In the genomic region with DNA sequence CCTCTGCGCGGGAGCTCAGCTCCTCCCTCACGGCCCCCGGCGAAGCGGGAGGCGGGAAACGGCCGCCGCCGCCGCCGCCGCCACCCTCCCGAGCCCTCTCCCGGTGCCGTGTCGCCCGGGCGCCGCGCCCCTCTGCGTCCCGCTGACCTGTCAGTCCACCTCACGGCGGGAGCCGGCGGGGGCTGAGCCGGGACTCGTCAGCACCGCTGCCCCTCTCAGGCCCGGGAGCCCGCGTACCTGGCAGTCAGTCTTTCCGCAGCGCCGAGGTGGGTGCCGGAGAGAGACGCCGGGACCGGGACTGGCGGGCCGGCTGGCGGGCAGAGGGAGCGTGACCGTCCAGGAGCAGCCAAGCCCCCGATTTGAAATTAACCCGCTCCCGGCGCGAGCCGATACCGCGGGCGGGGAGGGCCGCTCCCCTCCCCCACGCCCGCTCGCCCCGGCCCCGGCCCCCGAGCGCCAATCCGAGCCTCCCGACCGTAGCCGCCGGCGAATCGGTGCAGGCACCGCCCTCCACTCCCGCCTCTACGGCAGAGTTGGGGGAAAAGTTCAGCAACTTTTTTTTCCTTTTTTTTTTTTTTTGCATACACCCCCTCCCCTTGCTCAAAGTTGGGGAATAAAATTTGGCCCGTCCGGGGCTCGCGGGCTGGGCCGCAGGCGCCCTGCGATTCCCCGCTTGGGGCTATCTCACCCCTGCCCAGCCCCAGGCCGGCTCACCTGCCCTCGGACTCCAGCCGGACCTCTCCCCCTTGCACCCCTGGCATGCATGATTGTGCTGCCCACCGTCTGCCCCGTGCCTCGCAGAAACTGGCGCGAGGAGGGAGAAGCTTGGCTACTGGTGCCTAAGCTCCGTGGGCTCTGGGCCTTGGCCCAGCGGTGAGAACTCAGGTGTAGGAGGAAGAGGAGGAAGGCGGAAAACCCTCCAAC, we compare ENCODE assay signal across 8 cellular contexts. TPM values are rescaled to one million over a fixed set of nuclear protein-coding genes. Genes with fewer than 3 reads are reported as not detected.
DNase-seq lines count a peak whose midpoint lies in the region; ATAC-seq and TF ChIP-seq lines count a peak whose summit lies in the region.

No MANE protein-coding gene starts in this region.

- H3K27me3 Mint-ChIP-seq in Calu3 (ENCODE audit: unreplicated experiment) = no peaks in the 10 kb centered on the region
- peaks cover 13 to 43% of the 10 kb centered on the region in 2 donors for H3K27me3 Mint-ChIP-seq in effector memory CD8-positive, alpha-beta T cell
- H3K27me3 Mint-ChIP-seq in naive thymus-derived CD4-positive, alpha-beta T cell = peaks cover 12 to 50% (median 44%) of the 10 kb centered on the region in 5 donors

- no peak for TF ChIP-seq CTCF in Calu3 (IDR thresholded peaks at IDR 0.05; ENCODE audit: unreplicated experiment)

- intact Hi-C loops in Calu3 (cut with micrococcal nuclease; ENCODE audit: unreplicated experiment) = loop anchor here (5.0 to 10.0 kb wide), 2 partner anchors 164 to 883 kb away; no protein-coding TSS in a partner anchor
- intact Hi-C loops in naive thymus-derived CD4-positive, alpha-beta T cell (cut with micrococcal nuclease) = loop anchor here (1.0 to 5.0 kb wide), 4 partner anchors 124 to 1228 kb away; a partner anchor contains a TSS
- intact Hi-C loops in aorta (cut with DNase I) = no loop called here

- H3K36me3 Mint-ChIP-seq in Calu3 (ENCODE audit: insufficient read depth, unreplicated experiment) = peaks cover 36% of the 10 kb centered on the region
- no peaks in the 10 kb centered on the region for H3K36me3 Mint-ChIP-seq in effector memory CD8-positive, alpha-beta T cell (ENCODE audit: insufficient read depth)
- peaks cover 0 to 12% (median 0%) of the 10 kb centered on the region in 5 donors for H3K36me3 Mint-ChIP-seq in naive thymus-derived CD4-positive, alpha-beta T cell

- ATAC-seq in GM19324 (IDR thresholded peaks at IDR 0.05; ENCODE audit: low FRiP score, unreplicated experiment) (peak; percentile 26), HG03196 (IDR thresholded peaks at IDR 0.05; ENCODE audit: unreplicated experiment) (peak; percentile 35), SK-N-SH treated with all-trans-retinoic acid at 6 μM for 48 hours (peak; percentile 64), aorta (ENCODE audit: low FRiP score) (peak; percentile 34)
- peak; percentile 35 for ATAC-seq in effector memory CD8-positive, alpha-beta T cell (replicated peaks)
- peak; percentile 26 for ATAC-seq in naive thymus-derived CD4-positive, alpha-beta T cell

- no peaks in the 10 kb centered on the region for H3K9me3 ChIP-seq in naive thymus-derived CD4-positive, alpha-beta T cell (ENCODE audit: control insufficient read depth in 2 of 3, low read length in 3 of 3)
- H3K9me3 ChIP-seq in aorta (ENCODE audit: control insufficient read depth, low read length) = no peaks in the 10 kb centered on the region

- peaks cover 12 to 13% of the 10 kb centered on the region in 2 donors for H3K4me1 ChIP-seq in naive thymus-derived CD4-positive, alpha-beta T cell (ENCODE audit: control insufficient read depth in 2 of 2, insufficient read depth in 2 of 2, low read length in 2 of 2)
- H3K4me1 ChIP-seq in aorta (ENCODE audit: control insufficient read depth in 1 of 2, insufficient read depth in 2 of 2, low read length in 2 of 2) = no peaks in the 10 kb centered on the region

- H3K27me3 ChIP-seq in naive thymus-derived CD4-positive, alpha-beta T cell (ENCODE audit: control insufficient read depth in 2 of 2, insufficient read depth in 2 of 2, low read length in 2 of 2) = peaks cover 8 to 25% of the 10 kb centered on the region in 2 donors
- peaks cover 0 to 3% of the 10 kb centered on the region in 2 donors for H3K27me3 ChIP-seq in aorta (ENCODE audit: control insufficient read depth in 1 of 2, insufficient read depth in 2 of 2, low read length in 1 of 2)

- POLR2A ChIA-PET in naive thymus-derived CD4-positive, alpha-beta T cell (lab: Charles Lee) = no interaction called here

- H3K27ac ChIP-seq in naive thymus-derived CD4-positive, alpha-beta T cell (ENCODE audit: low read depth, low read length) = no peak overlapping the region
- H3K27ac ChIP-seq in aorta (ENCODE audit: low read depth in 1 of 2, low read length in 2 of 2) = no peak overlapping the region

- H3K4me3 Mint-ChIP-seq in Calu3 (ENCODE audit: low read depth, unreplicated experiment) = peak overlapping the region; percentile 70
- peak overlapping the region; percentile 89 to 90 for H3K4me3 Mint-ChIP-seq in effector memory CD8-positive, alpha-beta T cell
- H3K4me3 Mint-ChIP-seq in naive thymus-derived CD4-positive, alpha-beta T cell = peak overlapping the region; percentile 83 to 95 (median 86)

- WGBS in aorta, 2 donors = 0 to 1% methylated on average over 55 to 92 of the region's 92 CpGs

- DNase-seq in Calu3 (peak; percentile 77), aorta (peak; percentile 53 to 78), cerebellar nuclear complex (lab: John Stamatoyannopoulos, UW) (no peak)
- DNase-seq in effector memory CD8-positive, alpha-beta T cell = no peak
- DNase-seq in naive thymus-derived CD4-positive, alpha-beta T cell = peak in 4 of 9 donors; percentile 4 to 71 (median 12)

- no peaks in the 10 kb centered on the region for H3K36me3 ChIP-seq in naive thymus-derived CD4-positive, alpha-beta T cell (ENCODE audit: control insufficient read depth in 2 of 3, insufficient read depth in 3 of 3, low read length in 3 of 3)
- no peaks in the 10 kb centered on the region for H3K36me3 ChIP-seq in aorta (ENCODE audit: control insufficient read depth in 1 of 2, insufficient read depth in 2 of 2, low read length in 1 of 2)

- TSS peak; percentile 34 for BruUV-seq in Calu3 (replicated peaks; lab: Mats Ljungman, UMichigan)

- H3K27ac Mint-ChIP-seq in Calu3 (ENCODE audit: unreplicated experiment) = peak overlapping the region; percentile 75
- H3K27ac Mint-ChIP-seq in effector memory CD8-positive, alpha-beta T cell = peak overlapping the region in 1 of 2 donors; percentile 80
- H3K27ac Mint-ChIP-seq in naive thymus-derived CD4-positive, alpha-beta T cell = peak overlapping the region in 3 of 9 donors; percentile 45 to 86 (median 84)

- H3K9me3 Mint-ChIP-seq in Calu3 (ENCODE audit: low read depth, unreplicated experiment) = no peaks in the 10 kb centered on the region
- no peaks in the 10 kb centered on the region for H3K9me3 Mint-ChIP-seq in effector memory CD8-positive, alpha-beta T cell
- peaks cover 0 to 5% (median 0%) of the 10 kb centered on the region in 11 donors for H3K9me3 Mint-ChIP-seq in naive thymus-derived CD4-positive, alpha-beta T cell

- H3K4me1 Mint-ChIP-seq in Calu3 (ENCODE audit: low read depth, unreplicated experiment) = peaks cover 50% of the 10 kb centered on the region
- peaks cover 9 to 13% of the 10 kb centered on the region in 2 donors for H3K4me1 Mint-ChIP-seq in effector memory CD8-positive, alpha-beta T cell (ENCODE audit: low read depth in 2 of 2)
- H3K4me1 Mint-ChIP-seq in naive thymus-derived CD4-positive, alpha-beta T cell = peaks cover 8 to 45% (median 22%) of the 10 kb centered on the region in 7 donors

- CTCF ChIA-PET in Calu3 (lab: Charles Lee) = interaction anchor here (0.6 to 1.0 kb wide), 2 partner anchors 78 to 171 kb away, joined by 4 read pairs; no protein-coding TSS in a partner anchor
- CTCF ChIA-PET in naive thymus-derived CD4-positive, alpha-beta T cell (lab: Charles Lee) = no interaction called here

- H3K4me3 ChIP-seq in naive thymus-derived CD4-positive, alpha-beta T cell (ENCODE audit: low read length) = peak overlapping the region; percentile 75
- H3K4me3 ChIP-seq in aorta (ENCODE audit: low read length in 2 of 2) = peak overlapping the region; percentile 86 to 99

TF ChIP-seq in SK-N-SH treated with all-trans-retinoic acid at 6 μM for 48 hours, 23 proteins besides CTCF, POLR2A, EP300 and RAD21 (continues in another document):
- no peak for TF ChIP-seq SNAI2 (CRISPR knock-in tag; IDR thresholded peaks at IDR 0.05)
- TF ChIP-seq, protein P1, sequence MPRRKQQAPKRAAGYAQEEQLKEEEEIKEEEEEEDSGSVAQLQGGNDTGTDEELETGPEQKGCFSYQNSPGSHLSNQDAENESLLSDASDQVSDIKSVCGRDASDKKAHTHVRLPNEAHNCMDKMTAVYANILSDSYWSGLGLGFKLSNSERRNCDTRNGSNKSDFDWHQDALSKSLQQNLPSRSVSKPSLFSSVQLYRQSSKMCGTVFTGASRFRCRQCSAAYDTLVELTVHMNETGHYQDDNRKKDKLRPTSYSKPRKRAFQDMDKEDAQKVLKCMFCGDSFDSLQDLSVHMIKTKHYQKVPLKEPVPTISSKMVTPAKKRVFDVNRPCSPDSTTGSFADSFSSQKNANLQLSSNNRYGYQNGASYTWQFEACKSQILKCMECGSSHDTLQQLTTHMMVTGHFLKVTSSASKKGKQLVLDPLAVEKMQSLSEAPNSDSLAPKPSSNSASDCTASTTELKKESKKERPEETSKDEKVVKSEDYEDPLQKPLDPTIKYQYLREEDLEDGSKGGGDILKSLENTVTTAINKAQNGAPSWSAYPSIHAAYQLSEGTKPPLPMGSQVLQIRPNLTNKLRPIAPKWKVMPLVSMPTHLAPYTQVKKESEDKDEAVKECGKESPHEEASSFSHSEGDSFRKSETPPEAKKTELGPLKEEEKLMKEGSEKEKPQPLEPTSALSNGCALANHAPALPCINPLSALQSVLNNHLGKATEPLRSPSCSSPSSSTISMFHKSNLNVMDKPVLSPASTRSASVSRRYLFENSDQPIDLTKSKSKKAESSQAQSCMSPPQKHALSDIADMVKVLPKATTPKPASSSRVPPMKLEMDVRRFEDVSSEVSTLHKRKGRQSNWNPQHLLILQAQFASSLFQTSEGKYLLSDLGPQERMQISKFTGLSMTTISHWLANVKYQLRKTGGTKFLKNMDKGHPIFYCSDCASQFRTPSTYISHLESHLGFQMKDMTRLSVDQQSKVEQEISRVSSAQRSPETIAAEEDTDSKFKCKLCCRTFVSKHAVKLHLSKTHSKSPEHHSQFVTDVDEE (CRISPR knock-in tag; IDR thresholded peaks at IDR 0.05) = no peak
- no peak for TF ChIP-seq ZFP3 (CRISPR knock-in tag; IDR thresholded peaks at IDR 0.05)
- TF ChIP-seq BACH2 (CRISPR knock-in tag; IDR thresholded peaks at IDR 0.05; ENCODE audit: borderline replicate concordance) = no peak
- TF ChIP-seq ISL1 (CRISPR knock-in tag; IDR thresholded peaks at IDR 0.05) = no peak
- TF ChIP-seq PPARA (CRISPR knock-in tag; IDR thresholded peaks at IDR 0.05; ENCODE audit: borderline replicate concordance) = no peak
- no peak for TF ChIP-seq ZNF70 (CRISPR knock-in tag; IDR thresholded peaks at IDR 0.05)
- TF ChIP-seq ESRRG (CRISPR knock-in tag; IDR thresholded peaks at IDR 0.05) = no peak

RNA-seq across cellular contexts. Expression of a gene that starts 0.8 kb away (rescaled TPM):
- 14.9 and 19.7 TPM in 2 replicates for total RNA-seq in Calu3 (2022)
- total RNA-seq in naive thymus-derived CD4-positive, alpha-beta T cell = 10 to 100 TPM in 1 of 5 experiments, under 1 TPM in 1, not detected in 3; 0.17 to 25.4 TPM
- not detected for polyA plus RNA-seq in naive thymus-derived CD4-positive, alpha-beta T cell
- under 1 TPM; 0.29 to 0.63 TPM for total RNA-seq in aorta
- polyA plus RNA-seq in aorta = under 1 TPM in 1 of 2 donors, not detected in 1; 0.05 TPM

RNA-seq across cellular contexts. Expression of a gene that starts 39.7 kb away (rescaled TPM):
- total RNA-seq in Calu3 (2022) (not detected in 2 replicates), aorta (not detected)
- total RNA-seq in naive thymus-derived CD4-positive, alpha-beta T cell = not detected
- polyA plus RNA-seq in naive thymus-derived CD4-positive, alpha-beta T cell = not detected
- polyA plus RNA-seq in aorta = 1 to 10 TPM in 1 of 2 donors, under 1 TPM in 1; 0.18 to 7.5 TPM

Comparison
In these comparisons a context has a peak if more than half of its experiments do, and no peak if none do; other contexts are left out.
1. DNase-seq: peak in Calu3 (single experiment) and aorta (2 of 2); none in effector memory CD8-positive, alpha-beta T cell (0 of 3) and cerebellar nuclear complex (0 of 2).
2. intact Hi-C loops: an anchor here in Calu3 (5.0 to 10.0 kb wide) and naive thymus-derived CD4-positive, alpha-beta T cell (1.0 to 5.0 kb wide); none called in aorta.
3. Peak in every context shown above with its lines, with median percentiles within 50 percentile points of each other: H3K4me3 Mint-ChIP-seq and ATAC-seq.